18 cellular contexts compared by ENCODE assay signal in genomic region chr22:36682835-36683234, GRCh38. TPM values are rescaled to one million over a fixed set of nuclear protein-coding genes. Genes with fewer than 3 reads are reported as not detected.
A peak's percentile ranks its signal among the peaks of the same experiment; 100 is the strongest.
DNase-seq lines count a peak whose midpoint lies in the region; ATAC-seq and TF ChIP-seq lines count a peak whose summit lies in the region.
"Had no signal": no experiment of that assay in that cellular context is flagged by ENCODE, and none has a peak within 500 bp of the region (broad histone marks: within the 10 kb centered on the region; RNA-seq: fewer than 3 reads in every experiment).

No MANE protein-coding gene starts in this region.

- no peaks in the 10 kb centered on the region for H3K9me2 ChIP-seq in PC-3 (replicated peaks; ENCODE audit: low read length)

- POLR2A ChIA-PET in PC-3 (lab: Charles Lee; ENCODE audit: unreplicated experiment): no interaction called here

- no peak overlapping the region for H3K4me3 Mint-ChIP-seq in natural killer cell
- H3K4me3 Mint-ChIP-seq: CD4-positive, alpha-beta memory T cell; GM23338; H9 had no signal

- no peaks in the 10 kb centered on the region for H3K36me3 Mint-ChIP-seq in natural killer cell

- H3K9me3 Mint-ChIP-seq in natural killer cell: peaks cover 0 to 2% of the 10 kb centered on the region in 2 donors
- H3K9me3 Mint-ChIP-seq: GM23338, H9 had no signal

- H3K27me3 ChIP-seq in PC-3 (ENCODE audit: low read length) (no peaks in the 10 kb centered on the region), uterus (no peaks in the 10 kb centered on the region)

- peaks cover 12 to 15% of the 10 kb centered on the region in 2 donors for H3K4me1 Mint-ChIP-seq in natural killer cell

- H3K27ac Mint-ChIP-seq in natural killer cell: no peak overlapping the region
- H3K27ac Mint-ChIP-seq: CD4-positive, alpha-beta memory T cell; GM23338; H9 had no signal

- no peak for TF ChIP-seq POLR2A in uterus (IDR thresholded peaks at IDR 0.05)

- no peaks in the 10 kb centered on the region for H3K9me3 ChIP-seq in PC-3 (ENCODE audit: low read length)
- no peaks in the 10 kb centered on the region for H3K9me3 ChIP-seq in uterus

- no peaks in the 10 kb centered on the region for H3F3A ChIP-seq in PC-3 (ENCODE audit: low read length, unreplicated experiment)

- H3K27ac ChIP-seq in PC-3 (ENCODE audit: low read length) (no peak overlapping the region), uterus (no peak overlapping the region)

- no TSS peak for BruUV-seq in PC-3 (replicated peaks; lab: Mats Ljungman, UMichigan)

- no peak overlapping the region for H3K9ac ChIP-seq in PC-3 (ENCODE audit: low read length)

- ATAC-seq in PC-3 (no peak), natural killer cell (no peak), GM19328 (IDR thresholded peaks at IDR 0.05; ENCODE audit: unreplicated experiment) (no peak)
- ATAC-seq: GM23338, HCT116 had no signal

- TF ChIP-seq CTCF in PC-3 (conservative IDR thresholded peaks at IDR 0.05; ENCODE audit: low read depth, low read length) (no peak), natural killer cell (IDR thresholded peaks at IDR 0.05) (no peak), uterus (IDR thresholded peaks at IDR 0.05) (no peak)

- no peaks in the 10 kb centered on the region for H4K20me1 ChIP-seq in PC-3 (ENCODE audit: low read length)

- DNase-seq in NCI-H2171 (lab: John Stamatoyannopoulos, UW) (peak; percentile 91), NCI-H524 (lab: John Stamatoyannopoulos, UW) (peak; percentile 82 to 94), PC-3 (no peak), natural killer cell (no peak), uterus (no peak)
- DNase-seq: C1 segment of cervical spinal cord; Calu3; CD4-positive, alpha-beta memory T cell; COR-L47; DMS153; DND-41; H9 had no signal

- H3K36me3 ChIP-seq in PC-3 (ENCODE audit: low read depth, low read length) (no peaks in the 10 kb centered on the region), uterus (no peaks in the 10 kb centered on the region)

- H3K4me2 ChIP-seq in PC-3 (ENCODE audit: low read length): 0 out of 2 replicates have a peak overlapping the region, but pooled peaks have one; percentile 19
- H3K4me2 ChIP-seq: GM23338 had no signal

- CTCF ChIA-PET in PC-3 (lab: Charles Lee): no interaction called here

- no peak overlapping the region for H3K4me3 ChIP-seq in PC-3 (ENCODE audit: low read length)
- H3K4me3 ChIP-seq in uterus: no peak overlapping the region
- H3K4me3 ChIP-seq: GM23338 had no signal

- peaks cover 27 to 30% of the 10 kb centered on the region in 2 donors for H3K27me3 Mint-ChIP-seq in natural killer cell (ENCODE audit: low read depth in 2 of 2)

- H3K79me2 ChIP-seq in PC-3 (ENCODE audit: low read length): no peaks in the 10 kb centered on the region

- intact Hi-C loops in PC-3 (cut with micrococcal nuclease): no loop called here
- intact Hi-C loops in natural killer cell (cut with micrococcal nuclease): no loop called here
- intact Hi-C loops in uterus (cut with DNase I; ENCODE audit: low total_unique reads): no loop called here

- H3K4me1 ChIP-seq in PC-3 (ENCODE audit: insufficient read depth, low read length) (peaks cover 10% of the 10 kb centered on the region), uterus (no peaks in the 10 kb centered on the region)

- H2AFZ ChIP-seq in PC-3 (ENCODE audit: low read length): no peak overlapping the region
- H2AFZ ChIP-seq: GM23338 had no signal

RNA-seq across cellular contexts. Expression of gene CACNG2, which starts 20.7 kb away (rescaled TPM):
- total RNA-seq in PC-3 (2014; rRNA removed) (not detected in 2 replicates), natural killer cell (not detected), uterus (not detected)
- total RNA-seq: A172; A673; Calu3; CD4-positive, alpha-beta memory T cell; GM23338; H4; H9 had no signal

Comparison
In these comparisons a context has a peak if more than half of its experiments do, and no peak if none do; other contexts are left out.
1. DNase-seq: peak in NCI-H2171 (single experiment) and NCI-H524 (2 of 2); none in PC-3 (single experiment), natural killer cell (single experiment) and uterus (0 of 2).